Comparison of ENCODE assay signal across 1 cellular context in the genomic region with DNA sequence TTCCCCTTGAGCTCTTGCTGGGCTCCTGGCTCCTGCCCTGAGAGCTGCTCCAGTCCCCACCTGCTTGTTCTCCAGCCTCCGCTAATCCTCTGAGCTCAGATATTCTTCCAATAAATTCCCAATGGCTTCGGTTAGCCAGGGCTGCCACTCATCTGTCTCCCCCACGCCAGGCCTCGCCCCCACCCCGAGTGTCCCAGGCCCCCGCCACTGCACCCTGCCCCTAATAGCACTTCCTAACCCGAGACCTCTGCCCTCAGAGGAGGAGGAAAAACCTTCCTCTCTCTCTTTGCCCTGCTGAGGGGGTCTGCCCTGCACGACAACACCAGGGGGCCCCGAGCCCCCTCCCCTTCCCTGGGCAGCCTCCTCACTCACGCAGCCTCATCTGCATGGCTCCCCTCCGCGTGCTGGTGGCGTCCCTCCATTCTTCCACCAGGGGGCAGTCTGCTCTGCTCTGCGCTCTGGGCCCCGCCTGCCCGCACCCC.
A peak's percentile ranks its signal among the peaks of the same experiment; 100 is the strongest.
TF ChIP-seq lines count a peak whose summit lies in the region.

No MANE protein-coding gene starts in this region.

TF ChIP-seq in H1, 55 proteins besides CTCF, POLR2A, EP300 and RAD21:
- TF ChIP-seq HDAC2 (IDR thresholded peaks at IDR 0.05; ENCODE audit: borderline replicate concordance in 1 of 2, low read depth in 2 of 2, low read length in 2 of 2) (peak in 1 of 2 experiments; percentile 44; a peak in 1 of 4 replicates), MAFK (IDR thresholded peaks at IDR 0.05; ENCODE audit: low read depth, low read length) (no peak), GTF2F1 (IDR thresholded peaks at IDR 0.05; ENCODE audit: borderline replicate concordance, low read depth, low read length) (no peak), SIN3A (conservative IDR thresholded peaks at IDR 0.05 in 1 of 2, IDR thresholded peaks at IDR 0.05 in 1 of 2; ENCODE audit: low read depth in 1 of 2, low read length in 2 of 2) (no peak), GABPA (IDR thresholded peaks at IDR 0.05; ENCODE audit: borderline replicate concordance, insufficient read depth, low read length) (peak; percentile 58; the same call in 1 of the 2 replicates), BACH1 (IDR thresholded peaks at IDR 0.05; ENCODE audit: low read length) (no peak), PHF8 (conservative IDR thresholded peaks at IDR 0.05; ENCODE audit: low read depth, low read length) (no peak), SP2 (IDR thresholded peaks at IDR 0.05; ENCODE audit: low read length) (no peak), SP4 (IDR thresholded peaks at IDR 0.05; ENCODE audit: low read length) (no peak)
- TF ChIP-seq, protein P1, sequence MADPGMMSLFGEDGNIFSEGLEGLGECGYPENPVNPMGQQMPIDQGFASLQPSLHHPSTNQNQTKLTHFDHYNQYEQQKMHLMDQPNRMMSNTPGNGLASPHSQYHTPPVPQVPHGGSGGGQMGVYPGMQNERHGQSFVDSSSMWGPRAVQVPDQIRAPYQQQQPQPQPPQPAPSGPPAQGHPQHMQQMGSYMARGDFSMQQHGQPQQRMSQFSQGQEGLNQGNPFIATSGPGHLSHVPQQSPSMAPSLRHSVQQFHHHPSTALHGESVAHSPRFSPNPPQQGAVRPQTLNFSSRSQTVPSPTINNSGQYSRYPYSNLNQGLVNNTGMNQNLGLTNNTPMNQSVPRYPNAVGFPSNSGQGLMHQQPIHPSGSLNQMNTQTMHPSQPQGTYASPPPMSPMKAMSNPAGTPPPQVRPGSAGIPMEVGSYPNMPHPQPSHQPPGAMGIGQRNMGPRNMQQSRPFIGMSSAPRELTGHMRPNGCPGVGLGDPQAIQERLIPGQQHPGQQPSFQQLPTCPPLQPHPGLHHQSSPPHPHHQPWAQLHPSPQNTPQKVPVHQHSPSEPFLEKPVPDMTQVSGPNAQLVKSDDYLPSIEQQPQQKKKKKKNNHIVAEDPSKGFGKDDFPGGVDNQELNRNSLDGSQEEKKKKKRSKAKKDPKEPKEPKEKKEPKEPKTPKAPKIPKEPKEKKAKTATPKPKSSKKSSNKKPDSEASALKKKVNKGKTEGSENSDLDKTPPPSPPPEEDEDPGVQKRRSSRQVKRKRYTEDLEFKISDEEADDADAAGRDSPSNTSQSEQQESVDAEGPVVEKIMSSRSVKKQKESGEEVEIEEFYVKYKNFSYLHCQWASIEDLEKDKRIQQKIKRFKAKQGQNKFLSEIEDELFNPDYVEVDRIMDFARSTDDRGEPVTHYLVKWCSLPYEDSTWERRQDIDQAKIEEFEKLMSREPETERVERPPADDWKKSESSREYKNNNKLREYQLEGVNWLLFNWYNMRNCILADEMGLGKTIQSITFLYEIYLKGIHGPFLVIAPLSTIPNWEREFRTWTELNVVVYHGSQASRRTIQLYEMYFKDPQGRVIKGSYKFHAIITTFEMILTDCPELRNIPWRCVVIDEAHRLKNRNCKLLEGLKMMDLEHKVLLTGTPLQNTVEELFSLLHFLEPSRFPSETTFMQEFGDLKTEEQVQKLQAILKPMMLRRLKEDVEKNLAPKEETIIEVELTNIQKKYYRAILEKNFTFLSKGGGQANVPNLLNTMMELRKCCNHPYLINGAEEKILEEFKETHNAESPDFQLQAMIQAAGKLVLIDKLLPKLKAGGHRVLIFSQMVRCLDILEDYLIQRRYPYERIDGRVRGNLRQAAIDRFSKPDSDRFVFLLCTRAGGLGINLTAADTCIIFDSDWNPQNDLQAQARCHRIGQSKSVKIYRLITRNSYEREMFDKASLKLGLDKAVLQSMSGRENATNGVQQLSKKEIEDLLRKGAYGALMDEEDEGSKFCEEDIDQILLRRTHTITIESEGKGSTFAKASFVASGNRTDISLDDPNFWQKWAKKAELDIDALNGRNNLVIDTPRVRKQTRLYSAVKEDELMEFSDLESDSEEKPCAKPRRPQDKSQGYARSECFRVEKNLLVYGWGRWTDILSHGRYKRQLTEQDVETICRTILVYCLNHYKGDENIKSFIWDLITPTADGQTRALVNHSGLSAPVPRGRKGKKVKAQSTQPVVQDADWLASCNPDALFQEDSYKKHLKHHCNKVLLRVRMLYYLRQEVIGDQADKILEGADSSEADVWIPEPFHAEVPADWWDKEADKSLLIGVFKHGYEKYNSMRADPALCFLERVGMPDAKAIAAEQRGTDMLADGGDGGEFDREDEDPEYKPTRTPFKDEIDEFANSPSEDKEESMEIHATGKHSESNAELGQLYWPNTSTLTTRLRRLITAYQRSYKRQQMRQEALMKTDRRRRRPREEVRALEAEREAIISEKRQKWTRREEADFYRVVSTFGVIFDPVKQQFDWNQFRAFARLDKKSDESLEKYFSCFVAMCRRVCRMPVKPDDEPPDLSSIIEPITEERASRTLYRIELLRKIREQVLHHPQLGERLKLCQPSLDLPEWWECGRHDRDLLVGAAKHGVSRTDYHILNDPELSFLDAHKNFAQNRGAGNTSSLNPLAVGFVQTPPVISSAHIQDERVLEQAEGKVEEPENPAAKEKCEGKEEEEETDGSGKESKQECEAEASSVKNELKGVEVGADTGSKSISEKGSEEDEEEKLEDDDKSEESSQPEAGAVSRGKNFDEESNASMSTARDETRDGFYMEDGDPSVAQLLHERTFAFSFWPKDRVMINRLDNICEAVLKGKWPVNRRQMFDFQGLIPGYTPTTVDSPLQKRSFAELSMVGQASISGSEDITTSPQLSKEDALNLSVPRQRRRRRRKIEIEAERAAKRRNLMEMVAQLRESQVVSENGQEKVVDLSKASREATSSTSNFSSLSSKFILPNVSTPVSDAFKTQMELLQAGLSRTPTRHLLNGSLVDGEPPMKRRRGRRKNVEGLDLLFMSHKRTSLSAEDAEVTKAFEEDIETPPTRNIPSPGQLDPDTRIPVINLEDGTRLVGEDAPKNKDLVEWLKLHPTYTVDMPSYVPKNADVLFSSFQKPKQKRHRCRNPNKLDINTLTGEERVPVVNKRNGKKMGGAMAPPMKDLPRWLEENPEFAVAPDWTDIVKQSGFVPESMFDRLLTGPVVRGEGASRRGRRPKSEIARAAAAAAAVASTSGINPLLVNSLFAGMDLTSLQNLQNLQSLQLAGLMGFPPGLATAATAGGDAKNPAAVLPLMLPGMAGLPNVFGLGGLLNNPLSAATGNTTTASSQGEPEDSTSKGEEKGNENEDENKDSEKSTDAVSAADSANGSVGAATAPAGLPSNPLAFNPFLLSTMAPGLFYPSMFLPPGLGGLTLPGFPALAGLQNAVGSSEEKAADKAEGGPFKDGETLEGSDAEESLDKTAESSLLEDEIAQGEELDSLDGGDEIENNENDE (IDR thresholded peaks at IDR 0.05; ENCODE audit: insufficient replicate concordance, low read length): no peak
- TF ChIP-seq, protein P2, sequence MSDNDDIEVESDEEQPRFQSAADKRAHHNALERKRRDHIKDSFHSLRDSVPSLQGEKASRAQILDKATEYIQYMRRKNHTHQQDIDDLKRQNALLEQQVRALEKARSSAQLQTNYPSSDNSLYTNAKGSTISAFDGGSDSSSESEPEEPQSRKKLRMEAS (IDR thresholded peaks at IDR 0.05): peak; percentile 88
